ENCODE assay signal across 8 cellular contexts in the genomic region with DNA sequence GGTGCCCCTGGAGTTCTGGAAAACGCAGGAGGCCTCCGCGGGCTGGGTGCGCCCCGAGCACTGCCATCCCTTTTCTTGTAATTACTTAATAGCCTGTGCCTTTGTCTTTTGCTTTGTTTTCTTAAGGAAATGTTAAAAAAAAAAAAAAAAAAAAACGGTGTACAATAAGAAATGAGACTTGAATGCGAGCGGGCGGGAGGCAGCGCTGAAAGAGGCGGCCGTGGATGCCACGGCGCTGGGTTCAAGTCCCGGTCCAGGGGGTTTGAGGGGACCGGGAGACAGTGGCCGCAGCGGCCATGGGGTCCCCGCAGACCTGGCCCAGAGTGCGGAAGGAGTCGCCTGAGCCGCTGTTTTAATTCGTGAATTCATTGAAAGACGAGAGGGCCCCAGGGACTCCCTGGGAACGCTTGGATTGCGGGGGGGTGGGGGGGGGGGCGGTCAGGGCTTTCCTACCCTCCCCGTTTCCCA.
A peak's percentile ranks its signal among the peaks of the same experiment; 100 is the strongest.
DNase-seq lines count a peak whose midpoint lies in the region; TF ChIP-seq lines count a peak whose summit lies in the region.
"Had no signal": no experiment of that assay in that cellular context is flagged by ENCODE, and none has a peak within 500 bp of the region (broad histone marks: within the 10 kb centered on the region; RNA-seq: fewer than 3 reads in every experiment).

No MANE protein-coding gene starts in this region.

- H3K4me1 ChIP-seq in HUES6 (ENCODE audit: control insufficient read depth, insufficient read depth, low read length) (peaks cover 47% of the 10 kb centered on the region), duodenal mucosa (ENCODE audit: control insufficient read depth in 1 of 2, insufficient read depth in 2 of 2, low read length in 2 of 2) (peaks cover 0 to 6% of the 10 kb centered on the region in 2 donors), mesenchymal stem cell (ENCODE audit: control insufficient read depth, insufficient read depth, low read depth, low read length) (peaks cover 10% of the 10 kb centered on the region), thymus (ENCODE audit: control insufficient read depth, insufficient read depth, low read length) (no peaks in the 10 kb centered on the region)
- H3K4me1 ChIP-seq: foreskin keratinocyte had no signal

- H3K9ac ChIP-seq in HUES6 (ENCODE audit: low read length), result peak overlapping the region; percentile 65
- H3K9ac ChIP-seq in duodenal mucosa (ENCODE audit: low read depth in 1 of 2, low read length in 2 of 2), result no peak overlapping the region
- H3K9ac ChIP-seq in mesenchymal stem cell (ENCODE audit: low read length), result peak overlapping the region; percentile 53

- H3K36me3 Mint-ChIP-seq in activated T-helper 1 cell treated with anti-CD3 and anti-CD28 coated beads, Interleukin-12 subunit alpha, Interleukin-12 subunit beta, Interleukin-2, Interleukin-4 antibody, amounts not matched to agents 30 ng/mL and 10 ng/mL and 1 ng/mL, durations not matched to agents 14 hours and 24 hours and 36 hours (ENCODE audit: low read depth), result no peaks in the 10 kb centered on the region

- no peak overlapping the region for H2AK5ac ChIP-seq in mesenchymal stem cell (ENCODE audit: low read length, severe bottlenecking)

- H2BK15ac ChIP-seq in mesenchymal stem cell (ENCODE audit: low read depth, poor library complexity, severe bottlenecking), result no peak overlapping the region

- no peak overlapping the region for H3K4me3 Mint-ChIP-seq in activated T-helper 1 cell treated with anti-CD3 and anti-CD28 coated beads, Interleukin-12 subunit alpha, Interleukin-12 subunit beta, Interleukin-2, Interleukin-4 antibody, amounts not matched to agents 30 ng/mL and 10 ng/mL and 1 ng/mL, durations not matched to agents 14 hours and 24 hours and 36 hours

- H3K9me3 ChIP-seq in HUES6 (ENCODE audit: control insufficient read depth, insufficient read depth, low read depth, low read length), result no peaks in the 10 kb centered on the region
- no peaks in the 10 kb centered on the region for H3K9me3 ChIP-seq in duodenal mucosa (ENCODE audit: control insufficient read depth in 1 of 2, low read length in 2 of 2)
- H3K9me3 ChIP-seq in mesenchymal stem cell (ENCODE audit: control insufficient read depth, low read length), result no peaks in the 10 kb centered on the region
- H3K9me3 ChIP-seq in thymus (ENCODE audit: control insufficient read depth), result no peaks in the 10 kb centered on the region

- H3K27ac ChIP-seq in HUES6 (ENCODE audit: low read depth, low read length), result peak overlapping the region; percentile 98; the same call in 1 of the 2 replicates
- H3K27ac ChIP-seq in duodenal mucosa (ENCODE audit: low read depth, low read length), result peak overlapping the region; percentile 32
- H3K27ac ChIP-seq in mesenchymal stem cell (ENCODE audit: low read length, poor library complexity, severe bottlenecking), result no peak overlapping the region
- H3K27ac ChIP-seq in thymus (ENCODE audit: low read depth), result no peak overlapping the region

- H2BK120ac ChIP-seq in mesenchymal stem cell (ENCODE audit: low read depth, low read length), result peak overlapping the region; percentile 94

- no peak overlapping the region for H2AFZ ChIP-seq in mesenchymal stem cell (ENCODE audit: low read depth, low read length)

- H3K18ac ChIP-seq in mesenchymal stem cell (ENCODE audit: low read depth in 1 of 2, low read length in 2 of 2), result no peak overlapping the region

- H3K4me3 ChIP-seq in HUES6 (ENCODE audit: low read depth, low read length), result peak overlapping the region; percentile 20
- no peak overlapping the region for H3K4me3 ChIP-seq in duodenal mucosa (ENCODE audit: low read depth in 1 of 2, low read length in 2 of 2)
- H3K4me3 ChIP-seq in mesenchymal stem cell (ENCODE audit: insufficient read depth in 1 of 2, low read depth in 1 of 2, low read length in 2 of 2), result no peak overlapping the region
- peak overlapping the region; percentile 67 for H3K4me3 ChIP-seq in thymus (ENCODE audit: low read length)

- peak overlapping the region; percentile 99 for H4K91ac ChIP-seq in mesenchymal stem cell (ENCODE audit: low read length)

- 84% methylated on average over 10 of the region's 28 CpGs for WGBS in mesenchymal stem cell
- 40% methylated on average over 28 of the region's 28 CpGs for WGBS in thymus

- H3K27me3 ChIP-seq in HUES6 (ENCODE audit: control insufficient read depth, insufficient read depth, low read length) (no peaks in the 10 kb centered on the region), duodenal mucosa (ENCODE audit: control insufficient read depth in 1 of 2, insufficient read depth in 2 of 2, low read length in 2 of 2) (no peaks in the 10 kb centered on the region), mesenchymal stem cell (ENCODE audit: control insufficient read depth in 1 of 2, insufficient read depth in 1 of 2, low read length in 2 of 2) (no peaks in the 10 kb centered on the region), thymus (ENCODE audit: control insufficient read depth, insufficient read depth) (peaks cover 3% of the 10 kb centered on the region)
- H3K27me3 ChIP-seq: foreskin keratinocyte had no signal

- no peak overlapping the region for H3K4ac ChIP-seq in mesenchymal stem cell (ENCODE audit: low read depth in 1 of 2, low read length in 2 of 2)

- H3K9me3 Mint-ChIP-seq in activated T-helper 1 cell treated with anti-CD3 and anti-CD28 coated beads, Interleukin-12 subunit alpha, Interleukin-12 subunit beta, Interleukin-2, Interleukin-4 antibody, amounts not matched to agents 30 ng/mL and 10 ng/mL and 1 ng/mL, durations not matched to agents 14 hours and 24 hours and 36 hours, result no peaks in the 10 kb centered on the region

- no peak overlapping the region for H2BK12ac ChIP-seq in mesenchymal stem cell (ENCODE audit: low read length in 2 of 2)

- peak overlapping the region; percentile 100 for H4K8ac ChIP-seq in mesenchymal stem cell (ENCODE audit: low read length)

- H3K4me1 Mint-ChIP-seq in activated T-helper 1 cell treated with anti-CD3 and anti-CD28 coated beads, Interleukin-12 subunit alpha, Interleukin-12 subunit beta, Interleukin-2, Interleukin-4 antibody, amounts not matched to agents 30 ng/mL and 10 ng/mL and 1 ng/mL, durations not matched to agents 14 hours and 24 hours and 36 hours (ENCODE audit: low read depth), result no peaks in the 10 kb centered on the region

- H3K36me3 ChIP-seq in HUES6 (ENCODE audit: control insufficient read depth, insufficient read depth, low read length) (no peaks in the 10 kb centered on the region), duodenal mucosa (ENCODE audit: control insufficient read depth in 1 of 2, insufficient read depth in 2 of 2, low read length in 2 of 2) (no peaks in the 10 kb centered on the region), mesenchymal stem cell (ENCODE audit: control insufficient read depth in 1 of 2, insufficient read depth in 2 of 2, low read depth in 1 of 2, low read length in 2 of 2) (no peaks in the 10 kb centered on the region), thymus (ENCODE audit: control insufficient read depth, insufficient read depth) (no peaks in the 10 kb centered on the region)

- H3K27me3 Mint-ChIP-seq in activated T-helper 1 cell treated with anti-CD3 and anti-CD28 coated beads, Interleukin-12 subunit alpha, Interleukin-12 subunit beta, Interleukin-2, Interleukin-4 antibody, amounts not matched to agents 30 ng/mL and 10 ng/mL and 1 ng/mL, durations not matched to agents 14 hours and 24 hours and 36 hours (ENCODE audit: insufficient read depth), result peaks cover 21% of the 10 kb centered on the region

- H3K4me2 ChIP-seq in mesenchymal stem cell (ENCODE audit: low read length, poor library complexity, severe bottlenecking), result peak overlapping the region; percentile 97

- H2BK5ac ChIP-seq in mesenchymal stem cell (ENCODE audit: low read depth, low read length, poor library complexity, severe bottlenecking), result no peak overlapping the region

- no peaks in the 10 kb centered on the region for H3K79me1 ChIP-seq in mesenchymal stem cell (replicated peaks; ENCODE audit: low read length, poor library complexity, severe bottlenecking)

- no peak for DNase-seq in mesenchymal stem cell
- DNase-seq in activated T-helper 1 cell treated with anti-CD3 and anti-CD28 coated beads, Interleukin-12 subunit alpha, Interleukin-12 subunit beta, Interleukin-2, Interleukin-4 antibody, amounts not matched to agents 30 ng/mL and 10 ng/mL and 1 ng/mL, durations not matched to agents 14 hours and 24 hours and 36 hours (ENCODE audit: low spot score), result no peak
- no peak for DNase-seq in GM10266 (ENCODE audit: extremely low spot score)
- DNase-seq in posterior vena cava (ENCODE audit: low spot score), result no peak

- intact Hi-C loops in activated T-helper 1 cell treated with anti-CD3 and anti-CD28 coated beads, Interleukin-12 subunit alpha, Interleukin-12 subunit beta, Interleukin-2, Interleukin-4 antibody, amounts not matched to agents 30 ng/mL and 10 ng/mL and 1 ng/mL, durations not matched to agents 14 hours and 24 hours and 36 hours (cut with micrococcal nuclease), result loop anchor here (5.0 to 10.0 kb wide), 2 partner anchors 292 to 350 kb away; a partner anchor contains a TSS
- intact Hi-C loops in posterior vena cava (cut with DNase I), result loop anchor here in 1 of 2 donors (10.0 kb wide), 1 partner anchor 208 kb away; no protein-coding TSS in a partner anchor

- no peak overlapping the region for H3K23ac ChIP-seq in mesenchymal stem cell (ENCODE audit: low read length in 2 of 2)

- no peak overlapping the region for H3K27ac Mint-ChIP-seq in activated T-helper 1 cell treated with anti-CD3 and anti-CD28 coated beads, Interleukin-12 subunit alpha, Interleukin-12 subunit beta, Interleukin-2, Interleukin-4 antibody, amounts not matched to agents 30 ng/mL and 10 ng/mL and 1 ng/mL, durations not matched to agents 14 hours and 24 hours and 36 hours

- no peak for TF ChIP-seq CTCF in GM10266 (IDR thresholded peaks at IDR 0.05; ENCODE audit: control insufficient read depth, insufficient read depth, low read depth, missing control alignments)

- no peak overlapping the region for H3K14ac ChIP-seq in mesenchymal stem cell (ENCODE audit: low read length in 2 of 2)

Comparison
In these comparisons a context has a peak if more than half of its experiments do, and no peak if none do; other contexts are left out.
1. H3K27ac ChIP-seq: peak in HUES6 (single experiment) and duodenal mucosa (single experiment); none in mesenchymal stem cell (single experiment) and thymus (single experiment).
2. H3K4me3 ChIP-seq: peak in HUES6 (single experiment) and thymus (single experiment); none in duodenal mucosa (0 of 2) and mesenchymal stem cell (0 of 2).
3. H3K9ac ChIP-seq: peak in HUES6 (single experiment) and mesenchymal stem cell (single experiment); none in duodenal mucosa (0 of 2).